Comparison of ENCODE assay signal across 18 cellular contexts in the genomic region with DNA sequence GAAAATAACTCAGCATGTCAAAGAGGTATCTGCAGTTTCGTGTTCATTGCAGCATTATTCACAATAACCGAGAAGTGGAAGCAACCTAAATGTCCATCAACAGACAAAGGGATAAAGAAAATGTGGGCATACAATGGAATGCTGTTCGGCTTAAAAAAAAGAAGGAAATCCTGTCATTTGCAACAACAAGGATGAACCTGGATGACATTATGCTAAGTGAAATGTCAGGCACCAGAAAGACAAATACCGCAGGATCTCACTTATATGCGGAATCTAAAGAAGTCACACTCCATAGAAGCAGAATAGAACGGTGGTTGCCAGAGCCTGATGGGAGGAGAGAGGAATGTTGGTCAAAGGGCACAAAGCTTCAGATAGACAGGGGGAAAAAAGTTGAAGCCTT.
"Had no signal": no experiment of that assay in that cellular context is flagged by ENCODE, and none has a peak within 500 bp of the region (broad histone marks: within the 10 kb centered on the region; RNA-seq: fewer than 3 reads in every experiment).

No MANE protein-coding gene starts in this region.

- H3K4me1 Mint-ChIP-seq: nephron had no signal

- H3K27me3 ChIP-seq: ovary, right atrium auricular region had no signal

- H3K27ac Mint-ChIP-seq: endodermal cell, naive B cell, nephron had no signal

- H3K4me3 Mint-ChIP-seq: endodermal cell, naive B cell, nephron had no signal

- ATAC-seq: left colon, left ventricle myocardium superior had no signal

- H3K4me3 ChIP-seq: lung, ovary, right atrium auricular region had no signal

- H3K9me3 ChIP-seq: ovary, right atrium auricular region had no signal

- H3K27ac ChIP-seq: ovary, right atrium auricular region had no signal

- H3K36me3 Mint-ChIP-seq: naive B cell had no signal

- DNase-seq: effector CD4-positive, alpha-beta T cell; endodermal cell; foreskin melanocyte; head of caudate nucleus; hippocampal formation; left colon; left ventricle myocardium superior; mesendoderm; naive B cell; nucleus accumbens; ovary; small intestine; stimulated activated CD4-positive, alpha-beta T cell treated with anti-CD3 and anti-CD28 coated beads, Interleukin-12 subunit alpha, Interleukin-12 subunit beta, amount 100 ng/mL, for 4 hours; stimulated activated naive CD4-positive, alpha-beta T cell treated with Interleukin-2 at 50 U/mL for 16 hours; trophoblast cell had no signal

- H3K36me3 ChIP-seq: ovary, right atrium auricular region had no signal

- H3K9me3 Mint-ChIP-seq: endodermal cell, naive B cell, nephron had no signal
